In the genomic region with DNA sequence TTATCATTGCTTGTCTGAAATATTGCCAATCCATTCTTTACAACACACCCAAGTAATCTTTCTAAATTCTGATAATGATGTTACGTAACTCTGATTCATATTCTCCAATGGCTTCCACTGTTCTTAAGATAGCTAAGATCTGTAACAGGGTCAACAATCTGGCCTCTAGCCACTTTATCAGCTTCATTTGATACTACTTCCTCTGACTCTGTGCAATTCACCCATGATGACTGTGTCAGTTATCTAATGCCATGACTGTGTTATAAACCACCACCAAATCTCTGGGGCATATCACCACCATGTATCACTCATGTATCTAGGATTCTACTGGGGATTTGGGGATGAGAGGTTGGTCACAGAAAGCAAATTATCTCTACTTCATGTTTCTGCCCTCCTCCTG, we compare ENCODE assay signal across 2 cellular contexts.
TF ChIP-seq lines count a peak whose summit lies in the region.

No MANE protein-coding gene starts in this region.

TF ChIP-seq in IMR-90, 13 proteins besides CTCF, POLR2A, EP300 and RAD21 (continued from another document):
- TF ChIP-seq CHD1 (IDR thresholded peaks at IDR 0.05; ENCODE audit: low read depth, low read length): no peak
- no peak for TF ChIP-seq MAZ (IDR thresholded peaks at IDR 0.05; ENCODE audit: borderline replicate concordance, low read depth, low read length)
- no peak for TF ChIP-seq SMC3 (IDR thresholded peaks at IDR 0.05; ENCODE audit: low read depth, low read length)
- no peak for TF ChIP-seq RFX5 (IDR thresholded peaks at IDR 0.05; ENCODE audit: low read depth, low read length)
- TF ChIP-seq RCOR1 (IDR thresholded peaks at IDR 0.05; ENCODE audit: insufficient replicate concordance, low read length): no peak
- TF ChIP-seq MXI1 (IDR thresholded peaks at IDR 0.05; ENCODE audit: borderline replicate concordance, low read depth, low read length): no peak
- TF ChIP-seq BHLHE40 (IDR thresholded peaks at IDR 0.05; ENCODE audit: low read depth, low read length): 0 out of 2 replicates have a peak, but pooled peaks have one; percentile 22
- TF ChIP-seq NFE2L2 (IDR thresholded peaks at IDR 0.05; ENCODE audit: low read depth, low read length): peak; percentile 39; the same call in 1 of the 2 replicates
- no peak for TF ChIP-seq ELK1 (IDR thresholded peaks at IDR 0.05; ENCODE audit: borderline replicate concordance, low read depth, low read length)
- TF ChIP-seq FOS (IDR thresholded peaks at IDR 0.05; ENCODE audit: low read depth, low read length): 0 out of 2 replicates have a peak, but pooled peaks have one; percentile 11
TF ChIP-seq in IMR-90: peak in this region for 4.

TF ChIP-seq in HEK293T, 16 proteins besides CTCF, POLR2A, EP300 and RAD21 (continued from another document):
- TF ChIP-seq TARDBP (IDR thresholded peaks at IDR 0.05) (no peak), ELF4 (IDR thresholded peaks at IDR 0.05) (no peak), NFRKB (IDR thresholded peaks at IDR 0.05) (no peak), SP1 (IDR thresholded peaks at IDR 0.05) (no peak)
